Comparison of ENCODE assay signal across 20 cellular contexts in the genomic region with DNA sequence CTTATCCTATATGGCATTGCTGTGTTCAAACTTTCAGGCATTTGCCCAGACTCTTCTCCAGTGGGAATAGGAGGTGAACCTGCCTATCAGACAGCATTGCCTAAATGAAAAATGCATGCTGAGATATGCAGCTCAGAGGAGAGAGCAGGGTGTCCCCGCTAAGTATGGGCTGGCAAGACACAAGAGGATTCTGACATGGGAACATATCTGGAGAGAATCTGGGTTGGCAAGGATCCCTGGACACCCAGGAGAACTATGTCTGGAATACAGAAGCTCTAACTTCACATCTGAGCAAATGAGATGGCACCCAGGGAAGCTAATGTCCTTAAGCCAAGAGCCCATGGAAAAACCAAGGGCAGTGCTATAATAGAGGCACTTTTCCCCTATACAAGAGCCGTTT. TPM values are rescaled to one million over a fixed set of nuclear protein-coding genes. Genes with fewer than 3 reads are reported as not detected.
DNase-seq lines count a peak whose midpoint lies in the region; ATAC-seq and TF ChIP-seq lines count a peak whose summit lies in the region.
"Had no signal": no experiment of that assay in that cellular context is flagged by ENCODE, and none has a peak within 500 bp of the region (broad histone marks: within the 10 kb centered on the region; RNA-seq: fewer than 3 reads in every experiment).

No MANE protein-coding gene starts in this region.

- H3K9me3 ChIP-seq in heart right ventricle (no peaks in the 10 kb centered on the region), right atrium auricular region (no peaks in the 10 kb centered on the region), gastrocnemius medialis (no peaks in the 10 kb centered on the region)
- H3K9me3 ChIP-seq: BLaER1, HAP-1 had no signal

- WGBS in heart right ventricle, 2 donors, result 42 to 54% methylated on average over 2 of the region's 2 CpGs

- in situ Hi-C loops in gastrocnemius medialis (cut with MboI; ENCODE audit: low sequenced_read_pairs in 4 of 4), result no loop called here

- H3K4me3 ChIP-seq in heart right ventricle, result no peak overlapping the region
- H3K4me3 ChIP-seq in right atrium auricular region, result no peak overlapping the region
- H3K4me3 ChIP-seq in gastrocnemius medialis, result peak overlapping the region in 2 of 4 donors; percentile 19 to 21
- H3K4me3 ChIP-seq: BLaER1, GM23248, HAP-1 had no signal

- H3K27me3 ChIP-seq in heart right ventricle (no peaks in the 10 kb centered on the region), right atrium auricular region (no peaks in the 10 kb centered on the region), gastrocnemius medialis (no peaks in the 10 kb centered on the region)
- H3K27me3 ChIP-seq: BLaER1 had no signal

- TF ChIP-seq POLR2A in gastrocnemius medialis (IDR thresholded peaks at IDR 0.05), result no peak

- H3K27ac ChIP-seq in heart right ventricle (peak overlapping the region; percentile 26 to 81 (median 75)), right atrium auricular region (peak overlapping the region; percentile 86 to 94), gastrocnemius medialis (peak overlapping the region; percentile 84 to 99 (median 90))
- H3K27ac ChIP-seq: BLaER1, GM23248 had no signal

- ATAC-seq in Right ventricle myocardium superior (ENCODE audit: poor library complexity) (peak; percentile 40), heart right ventricle (peak in 3 of 8 donors; percentile 18 to 49 (median 39)), gastrocnemius medialis (no peak), GM21360 (IDR thresholded peaks at IDR 0.05; ENCODE audit: unreplicated experiment) (no peak), GM21825 (IDR thresholded peaks at IDR 0.05; ENCODE audit: unreplicated experiment) (no peak), GM18861 (IDR thresholded peaks at IDR 0.05; ENCODE audit: unreplicated experiment) (no peak)
- ATAC-seq: HepG2 had no signal

- H3K36me3 ChIP-seq in heart right ventricle (no peaks in the 10 kb centered on the region), right atrium auricular region (no peaks in the 10 kb centered on the region), gastrocnemius medialis (no peaks in the 10 kb centered on the region)
- H3K36me3 ChIP-seq: BLaER1, HAP-1 had no signal

- TF ChIP-seq CTCF in heart right ventricle (IDR thresholded peaks at IDR 0.05) (no peak), right atrium auricular region (IDR thresholded peaks at IDR 0.05) (no peak), gastrocnemius medialis (IDR thresholded peaks at IDR 0.05 in 4 of 5, conservative IDR thresholded peaks at IDR 0.05 in 1 of 5) (no peak)

- H3K4me1 ChIP-seq in heart right ventricle (peaks cover 0 to 95% (median 40%) of the 10 kb centered on the region in 9 donors), right atrium auricular region (peaks cover 0 to 43% of the 10 kb centered on the region in 2 donors), gastrocnemius medialis (peaks cover 80 to 81% of the 10 kb centered on the region in 2 donors)
- H3K4me1 ChIP-seq: BLaER1, HAP-1 had no signal

- no peak for DNase-seq in Right ventricle myocardium superior
- DNase-seq in heart right ventricle, result no peak
- no peak for DNase-seq in right atrium auricular region (ENCODE audit: low spot score)
- no peak for DNase-seq in gastrocnemius medialis
- DNase-seq in SW480 (ENCODE audit: low spot score), result no peak
- DNase-seq: 8988T; CD4-positive, alpha-beta memory T cell; COR-L47; DMS 273 treated with DMSO at 0.1 percent for 48 hours; DMS53; DND-41; GM23248 had no signal

- intact Hi-C loops in Right ventricle myocardium superior (cut with DNase I), result no loop called here
- intact Hi-C loops in heart right ventricle (cut with DNase I), result loop anchor here in 1 of 10 donors (10.0 kb wide), 1 partner anchor 373 kb away; no protein-coding TSS in a partner anchor
- intact Hi-C loops in gastrocnemius medialis (cut with DNase I; ENCODE audit: low total_unique reads), result no loop called here

RNA-seq across cellular contexts. Expression of gene PPARGC1A, which starts 18.4 kb away (rescaled TPM):
- total RNA-seq in Right ventricle myocardium superior, result 82.8 TPM
- 100 to 1,000 TPM in 7 of 10 donors, 10 to 100 TPM in 3; 66.3 to 200 (median 106) TPM for total RNA-seq in heart right ventricle
- 10 to 100 TPM; 11.8 to 27.7 TPM for polyA plus RNA-seq in heart right ventricle
- total RNA-seq in right atrium auricular region, result 10 to 100 TPM; 41.6 to 72.3 TPM
- total RNA-seq in gastrocnemius medialis, result 10 to 100 TPM; 30.6 to 68.9 (median 52.3) TPM
- total RNA-seq: A673; CD4-positive, alpha-beta memory T cell; GM23248 had no signal
- polyA plus RNA-seq: CD4-positive, alpha-beta memory T cell; GM23248; IgD-negative memory B cell had no signal
